ENCODE assay signal across 8 cellular contexts in genomic region chr19:18388328-18389094, GRCh38. TPM values are rescaled to one million over a fixed set of nuclear protein-coding genes. Genes with fewer than 3 reads are reported as not detected.
DNase-seq lines count a peak whose midpoint lies in the region; ATAC-seq and TF ChIP-seq lines count a peak whose summit lies in the region.

No MANE protein-coding gene starts in this region.

- H3K4me1 ChIP-seq in upper lobe of left lung: peaks cover 15 to 46% (median 39%) of the 10 kb centered on the region in 4 donors

- DNase-seq in D341Med (ENCODE audit: low spot score) (peak; percentile 98), KG1 (lab: John Stamatoyannopoulos, UW) (peak; percentile 70), SHP77 (lab: John Stamatoyannopoulos, UW) (peak; percentile 79 to 82), cardiac septum (ENCODE audit: low spot score) (peak; percentile 95), pons (ENCODE audit: low spot score) (peak; percentile 34), upper lobe of left lung (peak; percentile 87 to 98)
- DNase-seq in activated naive CD4-positive, alpha-beta T cell treated with Interleukin-2 at 50 U/mL for 16 hours: peak; percentile 83

- peak overlapping the region in 2 of 4 donors; percentile 59 to 69 for H3K27ac ChIP-seq in upper lobe of left lung

- TF ChIP-seq POLR2A in upper lobe of left lung (IDR thresholded peaks at IDR 0.05): peak in 2 of 4 donors; percentile 47 to 63

- no peaks in the 10 kb centered on the region for H3K27me3 ChIP-seq in upper lobe of left lung

- ATAC-seq in GM21381 (IDR thresholded peaks at IDR 0.05; ENCODE audit: unreplicated experiment): peak; percentile 74
- peak; percentile 86 to 90 for ATAC-seq in upper lobe of left lung (ENCODE audit: low FRiP score in 2 of 2)

- no peak for TF ChIP-seq EP300 in upper lobe of left lung (IDR thresholded peaks at IDR 0.05)

- WGBS in upper lobe of left lung, 2 donors: 10 to 44% methylated on average over 10 to 37 of the region's 74 CpGs

- no peaks in the 10 kb centered on the region for H3K36me3 ChIP-seq in upper lobe of left lung

- intact Hi-C loops in cardiac septum (cut with DNase I): no loop called here

- H3K9me3 ChIP-seq in upper lobe of left lung: no peaks in the 10 kb centered on the region

- peak overlapping the region; percentile 17 to 52 (median 42) for H3K4me3 ChIP-seq in upper lobe of left lung

- peak; percentile 98 to 100 (median 100) for TF ChIP-seq CTCF in upper lobe of left lung (IDR thresholded peaks at IDR 0.05)

RNA-seq across cellular contexts. Expression of gene GDF15, which starts 2.6 kb away (rescaled TPM):
- total RNA-seq in cardiac septum (4.3 TPM), upper lobe of left lung (100 to 1,000 TPM in 2 of 6 donors, 10 to 100 TPM in 4; 42.5 to 126 (median 68.7) TPM)

RNA-seq across cellular contexts. Expression of gene LRRC25, which starts 8.9 kb away (rescaled TPM):
- total RNA-seq in cardiac septum (2.5 TPM), upper lobe of left lung (10 to 100 TPM in 4 of 6 donors, 1 to 10 TPM in 2; 4.0 to 49.4 (median 24.0) TPM)

RNA-seq across cellular contexts. Expression of gene SSBP4, which starts 30.7 kb away (rescaled TPM):
- 47.4 TPM for total RNA-seq in cardiac septum
- 100 to 1,000 TPM in 1 of 6 donors, 10 to 100 TPM in 5; 52.0 to 157 (median 84.1) TPM for total RNA-seq in upper lobe of left lung

RNA-seq across cellular contexts. Expression of gene PGPEP1, which starts 48.1 kb away (rescaled TPM):
- total RNA-seq in cardiac septum: 45.5 TPM
- total RNA-seq in upper lobe of left lung: 10 to 100 TPM; 15.5 to 42.8 (median 28.1) TPM

RNA-seq across cellular contexts. Expression of gene ISYNA1, which starts 49.4 kb away (rescaled TPM):
- total RNA-seq in cardiac septum: 32.9 TPM
- 10 to 100 TPM; 14.5 to 55.5 (median 20.0) TPM for total RNA-seq in upper lobe of left lung

Comparison
In these comparisons a context has a peak if more than half of its experiments do, and no peak if none do; other contexts are left out.
1. DNase-seq: peak in every context shown above with its lines; median percentile 98 in D341Med; 95 in cardiac septum; 92 in upper lobe of left lung; 83 in activated naive CD4-positive, alpha-beta T cell treated with Interleukin-2 at 50 U/mL for 16 hours; 80 in SHP77; 70 in KG1; 34 in pons.